In genomic region chr4:1365271-1366178, GRCh38 we compare ENCODE assay signal across 12 cellular contexts. TPM values are rescaled to one million over a fixed set of nuclear protein-coding genes. Genes with fewer than 3 reads are reported as not detected.
DNase-seq lines count a peak whose midpoint lies in the region; ATAC-seq and TF ChIP-seq lines count a peak whose summit lies in the region.
"Had no signal": no experiment of that assay in that cellular context is flagged by ENCODE, and none has a peak within 500 bp of the region (broad histone marks: within the 10 kb centered on the region; RNA-seq: fewer than 3 reads in every experiment).

No MANE protein-coding gene starts in this region.

- WGBS in transverse colon (ENCODE audit: low coverage in 1 of 2), 2 donors = 70 to 92% methylated on average over 2 to 20 of the region's 25 CpGs

- ATAC-seq in activated naive CD8-positive, alpha-beta T cell treated with anti-CD3 and anti-CD28 coated beads, Interleukin-2, amount 50 U/mL, for 24 hours = no peak
- ATAC-seq in GM18519 (IDR thresholded peaks at IDR 0.05; ENCODE audit: low FRiP score, unreplicated experiment) = no peak
- no peak for ATAC-seq in GM18502 (IDR thresholded peaks at IDR 0.05; ENCODE audit: poor library complexity, unreplicated experiment)

- TF ChIP-seq CTCF in transverse colon (IDR thresholded peaks at IDR 0.05) = no peak

- no peaks in the 10 kb centered on the region for H3K4me1 Mint-ChIP-seq in activated naive CD8-positive, alpha-beta T cell treated with anti-CD3 and anti-CD28 coated beads for 36 hours
- no peaks in the 10 kb centered on the region for H3K4me1 Mint-ChIP-seq in activated naive CD8-positive, alpha-beta T cell treated with anti-CD3 and anti-CD28 coated beads, Interleukin-2, amount 50 U/mL, for 24 hours

- no peaks in the 10 kb centered on the region for H3K27me3 ChIP-seq in transverse colon
- H3K27me3 ChIP-seq: ascending aorta, esophagus muscularis mucosa had no signal

- no peak overlapping the region for H3K4me3 Mint-ChIP-seq in activated naive CD8-positive, alpha-beta T cell treated with anti-CD3 and anti-CD28 coated beads for 36 hours
- no peak overlapping the region for H3K4me3 Mint-ChIP-seq in activated naive CD8-positive, alpha-beta T cell treated with anti-CD3 and anti-CD28 coated beads, Interleukin-2, amount 50 U/mL, for 24 hours

- intact Hi-C loops in cardiac septum (cut with DNase I) = no loop called here
- intact Hi-C loops in transverse colon (cut with DNase I; ENCODE audit: low total_unique reads) = no loop called here

- H3K27ac ChIP-seq in transverse colon = peak overlapping the region in 2 of 4 donors; percentile 29 to 37
- H3K27ac ChIP-seq: ascending aorta, esophagus muscularis mucosa had no signal

- TF ChIP-seq POLR2A in transverse colon (IDR thresholded peaks at IDR 0.05) = no peak

- DNase-seq in activated naive CD8-positive, alpha-beta T cell treated with anti-CD3 and anti-CD28 coated beads for 36 hours = no peak
- DNase-seq in activated naive CD8-positive, alpha-beta T cell treated with anti-CD3 and anti-CD28 coated beads, Interleukin-2, amount 50 U/mL, for 24 hours = no peak
- DNase-seq in NCI-H526 (lab: John Stamatoyannopoulos, UW) = peak; percentile 59 to 82
- DNase-seq in cardiac septum (ENCODE audit: low spot score) = peak; percentile 58
- DNase-seq in transverse colon = peak; percentile 63
- DNase-seq in NCI-H524 (lab: John Stamatoyannopoulos, UW) = no peak
- DNase-seq: islet precursor cell had no signal

- H3K9me3 Mint-ChIP-seq in activated naive CD8-positive, alpha-beta T cell treated with anti-CD3 and anti-CD28 coated beads for 36 hours = no peaks in the 10 kb centered on the region
- no peaks in the 10 kb centered on the region for H3K9me3 Mint-ChIP-seq in activated naive CD8-positive, alpha-beta T cell treated with anti-CD3 and anti-CD28 coated beads, Interleukin-2, amount 50 U/mL, for 24 hours

- peak overlapping the region; percentile 76 for H3K27ac Mint-ChIP-seq in activated naive CD8-positive, alpha-beta T cell treated with anti-CD3 and anti-CD28 coated beads for 36 hours
- H3K27ac Mint-ChIP-seq in activated naive CD8-positive, alpha-beta T cell treated with anti-CD3 and anti-CD28 coated beads, Interleukin-2, amount 50 U/mL, for 24 hours = no peak overlapping the region

- H3K9me3 ChIP-seq in transverse colon = no peaks in the 10 kb centered on the region
- H3K9me3 ChIP-seq: ascending aorta, esophagus muscularis mucosa had no signal

- in situ Hi-C loops in transverse colon (cut with MboI; ENCODE audit: low pct_ligation_motif_present in 1 of 4, low pct_unique_long_range_greater_than_20kb in 1 of 4, low sequenced_read_pairs in 3 of 4) = loop anchor here in 3 of 4 donors (25.0 kb wide), 2 partner anchors 247 to 272 kb away; no protein-coding TSS in a partner anchor

- H3K27me3 Mint-ChIP-seq in activated naive CD8-positive, alpha-beta T cell treated with anti-CD3 and anti-CD28 coated beads for 36 hours = no peaks in the 10 kb centered on the region
- no peaks in the 10 kb centered on the region for H3K27me3 Mint-ChIP-seq in activated naive CD8-positive, alpha-beta T cell treated with anti-CD3 and anti-CD28 coated beads, Interleukin-2, amount 50 U/mL, for 24 hours

- no peaks in the 10 kb centered on the region for H3K36me3 Mint-ChIP-seq in activated naive CD8-positive, alpha-beta T cell treated with anti-CD3 and anti-CD28 coated beads for 36 hours
- H3K36me3 Mint-ChIP-seq in activated naive CD8-positive, alpha-beta T cell treated with anti-CD3 and anti-CD28 coated beads, Interleukin-2, amount 50 U/mL, for 24 hours (ENCODE audit: low read depth) = no peaks in the 10 kb centered on the region

- H3K36me3 ChIP-seq in transverse colon = no peaks in the 10 kb centered on the region

- H3K4me1 ChIP-seq in transverse colon = no peaks in the 10 kb centered on the region
- H3K4me1 ChIP-seq: ascending aorta, esophagus muscularis mucosa had no signal

- TF ChIP-seq EP300 in transverse colon (IDR thresholded peaks at IDR 0.05; ENCODE audit: low read depth) = no peak

- H3K4me3 ChIP-seq in transverse colon = no peak overlapping the region
- H3K4me3 ChIP-seq: ascending aorta, esophagus muscularis mucosa had no signal

RNA-seq across cellular contexts. Expression of gene UVSSA, which starts 18.5 kb away (rescaled TPM):
- total RNA-seq in activated naive CD8-positive, alpha-beta T cell treated with anti-CD3 and anti-CD28 coated beads for 36 hours = 10 to 100 TPM; 13.2 to 14.1 TPM
- total RNA-seq in cardiac septum = 10.4 TPM
- 100 to 1,000 TPM in 1 of 4 donors, 10 to 100 TPM in 3; 13.5 to 114 (median 34.2) TPM for total RNA-seq in transverse colon

RNA-seq across cellular contexts. Expression of gene NKX1-1, which starts 40.7 kb away (rescaled TPM):
- total RNA-seq in activated naive CD8-positive, alpha-beta T cell treated with anti-CD3 and anti-CD28 coated beads for 36 hours = not detected
- total RNA-seq in cardiac septum = not detected
- not detected for total RNA-seq in transverse colon
- total RNA-seq: activated CD8-positive, alpha-beta memory T cell treated with anti-CD3 and anti-CD28 coated beads for 36 hours; ascending aorta; esophagus muscularis mucosa had no signal

Comparison
In these comparisons a context has a peak if more than half of its experiments do, and no peak if none do; other contexts are left out.
1. DNase-seq: peak in NCI-H526 (2 of 2), cardiac septum (single experiment) and transverse colon (single experiment); none in activated naive CD8-positive, alpha-beta T cell treated with anti-CD3 and anti-CD28 coated beads for 36 hours (single experiment), activated naive CD8-positive, alpha-beta T cell treated with anti-CD3 and anti-CD28 coated beads, Interleukin-2, amount 50 U/mL, for 24 hours (single experiment) and NCI-H524 (0 of 2).